Comparison of ENCODE assay signal across 8 cellular contexts in the genomic region with DNA sequence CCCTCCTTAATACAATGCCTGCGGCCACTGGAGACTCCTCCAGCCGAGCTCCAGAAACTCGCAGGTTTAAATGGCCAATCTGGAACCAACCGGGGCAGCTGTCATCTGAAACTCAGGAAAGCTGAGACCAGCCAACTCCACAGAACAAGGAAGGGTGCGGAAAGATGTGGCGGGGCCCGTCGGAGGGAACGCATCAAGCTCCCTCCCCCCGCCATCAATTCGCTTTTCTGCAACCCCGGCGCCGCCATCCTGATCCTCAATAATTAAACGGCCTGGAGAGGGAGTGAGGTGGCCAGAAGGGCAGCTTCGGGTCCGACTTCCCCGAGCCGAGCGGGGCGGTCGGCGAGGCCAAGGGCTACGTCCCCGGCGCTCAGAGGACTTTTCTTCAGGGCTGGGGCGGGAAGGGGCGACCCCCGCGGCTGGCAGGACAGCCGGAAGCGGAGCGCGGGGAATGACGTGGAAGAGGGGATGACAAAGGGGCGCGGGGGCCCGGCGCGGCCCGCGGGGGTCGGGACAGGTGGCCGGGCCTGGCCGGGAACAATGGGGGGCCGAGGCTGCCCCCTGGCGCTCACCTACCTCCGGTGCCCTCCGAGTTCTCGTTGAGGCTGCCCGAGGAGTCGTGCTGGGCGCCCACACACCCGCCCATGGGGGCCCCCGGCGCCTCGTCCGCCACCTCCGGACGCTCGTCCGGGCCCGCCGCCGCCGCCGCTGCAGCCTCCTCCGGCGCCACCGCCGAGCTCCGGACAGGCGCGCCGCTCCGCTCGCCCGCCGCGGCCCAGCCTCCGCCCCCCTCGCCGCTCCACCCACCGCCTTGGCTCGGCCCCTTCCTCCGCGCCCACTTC. TPM values are rescaled to one million over a fixed set of nuclear protein-coding genes. Genes with fewer than 3 reads are reported as not detected.
DNase-seq lines count a peak whose midpoint lies in the region; ATAC-seq, FAIRE-seq and TF ChIP-seq lines count a peak whose summit lies in the region.

A gene with protein sequence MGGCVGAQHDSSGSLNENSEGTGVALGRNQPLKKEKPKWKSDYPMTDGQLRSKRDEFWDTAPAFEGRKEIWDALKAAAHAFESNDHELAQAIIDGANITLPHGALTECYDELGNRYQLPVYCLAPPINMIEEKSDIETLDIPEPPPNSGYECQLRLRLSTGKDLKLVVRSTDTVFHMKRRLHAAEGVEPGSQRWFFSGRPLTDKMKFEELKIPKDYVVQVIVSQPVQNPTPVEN (minus strand): TSS at position 745 of the 842 bp plus-strand sequence. CDS start 99 bp downstream, at position 646.

- dilution Hi-C loops in keratinocyte (cut with MboI; ENCODE audit: extremely low pct_ligation_motif_present, low sequenced_read_pairs), result no loop called here

- DNase-seq in NCI-H1417 (lab: John Stamatoyannopoulos, UW), result peak; percentile 70 to 76 (median 76)
- no peak for DNase-seq in NCI-H1417 treated with DMSO at 0.1 percent for 48 hours (lab: John Stamatoyannopoulos, UW)
- DNase-seq in NCI-H1694 treated with DMSO at 0.1 percent for 48 hours (lab: John Stamatoyannopoulos, UW), result peak; percentile 36
- peak; percentile 81 for DNase-seq in WTC11 (ENCODE audit: low spot score)
- DNase-seq in central memory CD8-positive, alpha-beta T cell (ENCODE audit: low spot score in 2 of 2), result peak in 1 of 2 donors; percentile 60
- DNase-seq in keratinocyte (ENCODE audit: low read depth, low spot score), result no peak
- peak; percentile 51 to 73 (median 53) for DNase-seq in stimulated activated CD4-positive, alpha-beta T cell treated with anti-CD3 and anti-CD28 coated beads, Interleukin-12 subunit alpha, Interleukin-12 subunit beta, amount 100 ng/mL, for 48 hours (ENCODE audit: low read depth in 2 of 3, low spot score in 1 of 3)

- ATAC-seq in HG02840 (IDR thresholded peaks at IDR 0.05; ENCODE audit: low FRiP score, unreplicated experiment) (peak; percentile 90), WTC11 (peak; percentile 83)
- ATAC-seq in central memory CD8-positive, alpha-beta T cell (replicated peaks; ENCODE audit: extremely low read depth, poor library complexity, severe bottlenecking), result peak; percentile 87

- FAIRE-seq in keratinocyte (lab: Jason Lieb, UNC), result no peak

- H3K9ac ChIP-seq in keratinocyte (ENCODE audit: control insufficient read depth, extremely low read depth, insufficient read depth, low read length), result peak within 1 kb of the TSS; percentile 82

- peaks cover 32% of the 10 kb centered on the region for H3K4me1 Mint-ChIP-seq in WTC11
- peaks cover 16% of the 10 kb centered on the region for H3K4me1 Mint-ChIP-seq in central memory CD8-positive, alpha-beta T cell

- TF ChIP-seq CTCF in WTC11 (IDR thresholded peaks at IDR 0.05) (no peak), keratinocyte (optimal IDR thresholded peaks at IDR 0.05 in 1 of 3, IDR thresholded peaks at IDR 0.05 in 1 of 3, conservative IDR thresholded peaks at IDR 0.05 in 1 of 3; ENCODE audit: extremely low read depth in 1 of 3, insufficient read depth in 2 of 3, low read length in 3 of 3) (peak; percentile 15 to 57 (median 46))

- no peaks in the 10 kb centered on the region for H3K9me1 ChIP-seq in keratinocyte (ENCODE audit: control insufficient read depth, extremely low read depth, insufficient read depth, low read length)

- H3K4me3 ChIP-seq in keratinocyte (ENCODE audit: control insufficient read depth in 2 of 3, extremely low read depth in 1 of 3, insufficient read depth in 2 of 3, low read depth in 1 of 3, low read length in 3 of 3), result peak within 1 kb of the TSS; percentile 81 to 98 (median 91)

- peak within 1 kb of the TSS; percentile 95 for H3K4me3 Mint-ChIP-seq in WTC11
- peak within 1 kb of the TSS; percentile 83 for H3K4me3 Mint-ChIP-seq in central memory CD8-positive, alpha-beta T cell

- peaks cover 10% of the 10 kb centered on the region for H3K27me3 Mint-ChIP-seq in WTC11 (ENCODE audit: low read depth)
- H3K27me3 Mint-ChIP-seq in central memory CD8-positive, alpha-beta T cell, result no peaks in the 10 kb centered on the region

- no peaks in the 10 kb centered on the region for H3K36me3 Mint-ChIP-seq in WTC11
- H3K36me3 Mint-ChIP-seq in central memory CD8-positive, alpha-beta T cell (ENCODE audit: insufficient read depth), result peaks cover 6% of the 10 kb centered on the region

- peaks cover 20% of the 10 kb centered on the region for H3K4me1 ChIP-seq in keratinocyte (ENCODE audit: control insufficient read depth, extremely low read depth, insufficient read depth, low read length)

- POLR2A ChIA-PET in WTC11 (lab: Charles Lee), result interaction anchor here (0.6 to 1.3 kb wide), 5 partner anchors 10 to 729 kb away, joined by 3 to 12 read pairs (median 4); partner anchors contain the start of gene FBXW11

- H3K27ac Mint-ChIP-seq in WTC11, result peak within 1 kb of the TSS; percentile 89
- peak within 1 kb of the TSS; percentile 62 for H3K27ac Mint-ChIP-seq in central memory CD8-positive, alpha-beta T cell (ENCODE audit: low read depth)

- H4K20me1 ChIP-seq in keratinocyte (ENCODE audit: control insufficient read depth, extremely low read depth, insufficient read depth, low read length), result no peaks in the 10 kb centered on the region

- CTCF ChIA-PET in WTC11 (lab: Charles Lee), result interaction anchor here (0.8 to 1.9 kb wide), 12 partner anchors 9 to 187 kb away, joined by 3 to 14 read pairs (median 4); partner anchors contain the start of gene STK10

- peak within 1 kb of the TSS; percentile 97 for H3K4me2 ChIP-seq in keratinocyte (ENCODE audit: control insufficient read depth, extremely low read depth, insufficient read depth, low read depth, low read length)

- H3K27me3 ChIP-seq in keratinocyte (ENCODE audit: control insufficient read depth, extremely low read depth, insufficient read depth, low read length), result no peaks in the 10 kb centered on the region

- peaks cover 0 to 2% of the 10 kb centered on the region in 2 experiments for H3K36me3 ChIP-seq in keratinocyte (ENCODE audit: control insufficient read depth in 2 of 2, extremely low read depth in 1 of 2, insufficient read depth in 2 of 2, low read length in 2 of 2)

- H2AFZ ChIP-seq in keratinocyte (ENCODE audit: control insufficient read depth, low read length), result peak within 1 kb of the TSS; percentile 93

- H3K9me3 Mint-ChIP-seq in WTC11, result no peaks in the 10 kb centered on the region
- no peaks in the 10 kb centered on the region for H3K9me3 Mint-ChIP-seq in central memory CD8-positive, alpha-beta T cell

- H3K27ac ChIP-seq in keratinocyte (ENCODE audit: control insufficient read depth, insufficient read depth, low read length), result peak within 1 kb of the TSS; percentile 35

- H3K79me2 ChIP-seq in keratinocyte (ENCODE audit: control insufficient read depth, insufficient read depth, low read length), result peaks cover 49% of the 10 kb centered on the region

- H3K9me3 ChIP-seq in keratinocyte (ENCODE audit: control insufficient read depth, low read depth, low read length), result no peaks in the 10 kb centered on the region

TF ChIP-seq in WTC11, 78 proteins besides CTCF, POLR2A, EP300 and RAD21 (continues in another document):
- peak; percentile 87 for TF ChIP-seq ZNF423 (CRISPR knock-in tag; IDR thresholded peaks at IDR 0.05)
- 0 out of 2 replicates have a peak, but pooled peaks have one; percentile 28 for TF ChIP-seq MAX (CRISPR knock-in tag; IDR thresholded peaks at IDR 0.05)
- peak; percentile 62; the same call in 1 of the 2 replicates for TF ChIP-seq HMGXB4 (CRISPR knock-in tag; IDR thresholded peaks at IDR 0.05)
- TF ChIP-seq ZMAT4 (CRISPR knock-in tag; IDR thresholded peaks at IDR 0.05), result no peak
- TF ChIP-seq ZSCAN18 (CRISPR knock-in tag; IDR thresholded peaks at IDR 0.05), result no peak

RNA-seq across cellular contexts. Expression of the gene that starts here (rescaled TPM):
- total RNA-seq in WTC11 (2021), result 22.7 to 26.2 TPM (median 25.9 TPM) in 3 replicates
- 9.0 to 16.2 TPM (median 13.2 TPM) in 3 replicates for polyA plus RNA-seq in keratinocyte
- 4.7 TPM for polyA plus RNA-seq in keratinocyte (2011; ENCODE audit: low read depth)
- polyA plus RNA-seq in keratinocyte (2011; cell fraction: cytosol; rRNA removed), result 9.9 and 18.0 TPM in 2 replicates
- polyA plus RNA-seq in keratinocyte (2011; cell fraction: nucleus; rRNA removed), result 9.9 and 11.6 TPM in 2 replicates
- polyA plus RNA-seq in keratinocyte (2012; ENCODE audit: low replicate concordance), result 7.4 and 12.0 TPM in 2 replicates
- polyA minus RNA-seq in keratinocyte, result 6.5 to 15.1 TPM (median 8.0 TPM) in 3 replicates
- polyA minus RNA-seq in keratinocyte (2011; cell fraction: cytosol; rRNA and poly(A)+ RNA removed), result 6.5 TPM
- 4.5 and 9.9 TPM in 2 replicates for polyA minus RNA-seq in keratinocyte (2011; cell fraction: nucleus; rRNA and poly(A)+ RNA removed)

Comparison
In these comparisons a context has a peak if more than half of its experiments do, and no peak if none do; other contexts are left out.
1. DNase-seq: peak in NCI-H1417 (3 of 3), NCI-H1694 treated with DMSO at 0.1 percent for 48 hours (single experiment), WTC11 (single experiment) and stimulated activated CD4-positive, alpha-beta T cell treated with anti-CD3 and anti-CD28 coated beads, Interleukin-12 subunit alpha, Interleukin-12 subunit beta, amount 100 ng/mL, for 48 hours (3 of 3); none in NCI-H1417 treated with DMSO at 0.1 percent for 48 hours (single experiment) and keratinocyte (single experiment).
2. Peak in every context shown above with its lines, with median percentiles within 50 percentile points of each other: ATAC-seq.